In genomic region chr5:172185096-172185461, GRCh38 we compare ENCODE assay signal across 13 cellular contexts. TPM values are rescaled to one million over a fixed set of nuclear protein-coding genes. Genes with fewer than 3 reads are reported as not detected.
DNase-seq lines count a peak whose midpoint lies in the region; ATAC-seq and TF ChIP-seq lines count a peak whose summit lies in the region.
"Had no signal": no experiment of that assay in that cellular context is flagged by ENCODE, and none has a peak within 500 bp of the region (broad histone marks: within the 10 kb centered on the region; RNA-seq: fewer than 3 reads in every experiment).

No MANE protein-coding gene starts in this region.

- CTCF ChIA-PET in RWPE1 (lab: Yijun Ruan, JAX): no interaction called here

- no peak for ATAC-seq in effector memory CD8-positive, alpha-beta T cell (replicated peaks)
- ATAC-seq in stimulated activated effector memory CD8-positive, alpha-beta T cell treated with anti-CD3 and anti-CD28 coated beads, Interleukin-12 subunit alpha, Interleukin-12 subunit beta, amount 100 ng/mL, for 72 hours: no peak

- no peaks in the 10 kb centered on the region for H3K27me3 ChIP-seq in endodermal cell (ENCODE audit: control insufficient read depth, insufficient read depth, low read length, poor library complexity, severe bottlenecking)

- POLR2A ChIA-PET in RWPE1 (lab: Yijun Ruan, JAX; ENCODE audit: low non-redundant PET): no interaction called here

- H3K27ac Mint-ChIP-seq in effector memory CD8-positive, alpha-beta T cell: peak overlapping the region; percentile 98 to 99
- H3K27ac Mint-ChIP-seq in stimulated activated effector memory CD8-positive, alpha-beta T cell treated with anti-CD3 and anti-CD28 coated beads, Interleukin-12 subunit alpha, Interleukin-12 subunit beta, amount 100 ng/mL, for 72 hours: peak overlapping the region; percentile 95
- H3K27ac Mint-ChIP-seq in endodermal cell: no peak overlapping the region

- whole genome bisulfite sequencing in endodermal cell (ENCODE audit: insufficient coverage in 1 of 2, insufficient read length in 1 of 2), 2 experiments: 81 to 87% methylated on average over 10 of the region's 10 CpGs

- no peaks in the 10 kb centered on the region for H3K27me3 Mint-ChIP-seq in effector memory CD8-positive, alpha-beta T cell
- H3K27me3 Mint-ChIP-seq in endodermal cell (ENCODE audit: insufficient read depth): peaks cover 15% of the 10 kb centered on the region

- H3K4me1 ChIP-seq in endodermal cell (ENCODE audit: control insufficient read depth, insufficient read depth, low read length): peaks cover 7% of the 10 kb centered on the region
- H3K4me1 ChIP-seq: prostate gland had no signal

- peak overlapping the region; percentile 89 for H3K27ac ChIP-seq in RWPE1
- H3K27ac ChIP-seq in endodermal cell (ENCODE audit: low read depth, low read length): no peak overlapping the region
- H3K27ac ChIP-seq: prostate gland had no signal

- TF ChIP-seq CTCF in RWPE1 (conservative IDR thresholded peaks at IDR 0.05; ENCODE audit: low read depth) (no peak), endodermal cell (conservative IDR thresholded peaks at IDR 0.05) (no peak)

- DNase-seq in activated CD8-positive, alpha-beta memory T cell treated with anti-CD3 and anti-CD28 coated beads, Interleukin-2, amount 50 U/mL, for 48 hours: peak; percentile 56
- no peak for DNase-seq in activated CD8-positive, alpha-beta memory T cell treated with anti-CD3 and anti-CD28 coated beads, Interleukin-2, amount 50 U/mL, for 4 hours
- DNase-seq in RWPE1 (ENCODE audit: low spot score) (no peak), GM03348 (ENCODE audit: low spot score) (no peak), endodermal cell (no peak), COLO829 (ENCODE audit: low spot score) (no peak)
- DNase-seq in effector memory CD8-positive, alpha-beta T cell: peak in 2 of 3 experiments; percentile 27 to 29
- no peak for DNase-seq in stimulated activated effector memory CD8-positive, alpha-beta T cell treated with anti-CD3 and anti-CD28 coated beads, Interleukin-12 subunit alpha, Interleukin-12 subunit beta, amount 100 ng/mL, for 72 hours (ENCODE audit: low spot score in 2 of 2)
- DNase-seq: ACHN; effector CD8-positive, alpha-beta T cell; NCI-H2171 had no signal

- peaks cover 5% of the 10 kb centered on the region for H3K9me3 ChIP-seq in endodermal cell (ENCODE audit: control insufficient read depth, low read length)
- H3K9me3 ChIP-seq: prostate gland had no signal

- peak overlapping the region; percentile 99 to 100 for H3K4me3 Mint-ChIP-seq in effector memory CD8-positive, alpha-beta T cell
- peak overlapping the region; percentile 95 for H3K4me3 Mint-ChIP-seq in stimulated activated effector memory CD8-positive, alpha-beta T cell treated with anti-CD3 and anti-CD28 coated beads, Interleukin-12 subunit alpha, Interleukin-12 subunit beta, amount 100 ng/mL, for 72 hours
- H3K4me3 Mint-ChIP-seq in endodermal cell: no peak overlapping the region

- no peak overlapping the region for H3K9ac ChIP-seq in endodermal cell (ENCODE audit: extremely low read depth, low read length, poor library complexity, severe bottlenecking)

- H3K4me3 ChIP-seq in endodermal cell (ENCODE audit: low read length): no peak overlapping the region
- H3K4me3 ChIP-seq: prostate gland had no signal

- H3K36me3 ChIP-seq in endodermal cell (ENCODE audit: control insufficient read depth, insufficient read depth, low read length): no peaks in the 10 kb centered on the region
- H3K36me3 ChIP-seq: prostate gland had no signal

- no peaks in the 10 kb centered on the region for H3K9me3 Mint-ChIP-seq in effector memory CD8-positive, alpha-beta T cell
- no peaks in the 10 kb centered on the region for H3K9me3 Mint-ChIP-seq in stimulated activated effector memory CD8-positive, alpha-beta T cell treated with anti-CD3 and anti-CD28 coated beads, Interleukin-12 subunit alpha, Interleukin-12 subunit beta, amount 100 ng/mL, for 72 hours
- no peaks in the 10 kb centered on the region for H3K9me3 Mint-ChIP-seq in endodermal cell

- H3K4me1 Mint-ChIP-seq in effector memory CD8-positive, alpha-beta T cell (ENCODE audit: low read depth in 2 of 2): peaks cover 40 to 45% of the 10 kb centered on the region in 2 donors
- H3K4me1 Mint-ChIP-seq in stimulated activated effector memory CD8-positive, alpha-beta T cell treated with anti-CD3 and anti-CD28 coated beads, Interleukin-12 subunit alpha, Interleukin-12 subunit beta, amount 100 ng/mL, for 72 hours: peaks cover 48% of the 10 kb centered on the region
- peaks cover 16% of the 10 kb centered on the region for H3K4me1 Mint-ChIP-seq in endodermal cell

- peaks cover 78% of the 10 kb centered on the region for H3K36me3 Mint-ChIP-seq in effector memory CD8-positive, alpha-beta T cell (ENCODE audit: insufficient read depth)
- H3K36me3 Mint-ChIP-seq in stimulated activated effector memory CD8-positive, alpha-beta T cell treated with anti-CD3 and anti-CD28 coated beads, Interleukin-12 subunit alpha, Interleukin-12 subunit beta, amount 100 ng/mL, for 72 hours: peaks cover 80% of the 10 kb centered on the region
- H3K36me3 Mint-ChIP-seq in endodermal cell (ENCODE audit: low read depth): peaks cover 8% of the 10 kb centered on the region

RNA-seq across cellular contexts. Expression of gene STK10, which starts 2.9 kb away (rescaled TPM):
- 10 to 100 TPM; 14.3 to 17.9 TPM for total RNA-seq in endodermal cell
- 6.8 TPM for polyA plus RNA-seq in endodermal cell (2013, experiment 1 of 2)
- polyA plus RNA-seq in endodermal cell (2013, experiment 2 of 2): 8.1 TPM

RNA-seq across cellular contexts. Expression of gene EFCAB9, which starts 8.9 kb away (rescaled TPM):
- not detected for total RNA-seq in endodermal cell
- 0.36 TPM for polyA plus RNA-seq in endodermal cell (2013, experiment 1 of 2)
- not detected for polyA plus RNA-seq in endodermal cell (2013, experiment 2 of 2)
- total RNA-seq: prostate gland, SK-MEL-5 had no signal

Comparison
In these comparisons a context has a peak if more than half of its experiments do, and no peak if none do; other contexts are left out.
1. DNase-seq: peak in activated CD8-positive, alpha-beta memory T cell treated with anti-CD3 and anti-CD28 coated beads, Interleukin-2, amount 50 U/mL, for 48 hours (single experiment) and effector memory CD8-positive, alpha-beta T cell (2 of 3); none in activated CD8-positive, alpha-beta memory T cell treated with anti-CD3 and anti-CD28 coated beads, Interleukin-2, amount 50 U/mL, for 4 hours (single experiment), RWPE1 (single experiment), stimulated activated effector memory CD8-positive, alpha-beta T cell treated with anti-CD3 and anti-CD28 coated beads, Interleukin-12 subunit alpha, Interleukin-12 subunit beta, amount 100 ng/mL, for 72 hours (0 of 2), GM03348 (single experiment), endodermal cell (single experiment) and COLO829 (single experiment).